14 cellular contexts compared by ENCODE assay signal in the genomic region with DNA sequence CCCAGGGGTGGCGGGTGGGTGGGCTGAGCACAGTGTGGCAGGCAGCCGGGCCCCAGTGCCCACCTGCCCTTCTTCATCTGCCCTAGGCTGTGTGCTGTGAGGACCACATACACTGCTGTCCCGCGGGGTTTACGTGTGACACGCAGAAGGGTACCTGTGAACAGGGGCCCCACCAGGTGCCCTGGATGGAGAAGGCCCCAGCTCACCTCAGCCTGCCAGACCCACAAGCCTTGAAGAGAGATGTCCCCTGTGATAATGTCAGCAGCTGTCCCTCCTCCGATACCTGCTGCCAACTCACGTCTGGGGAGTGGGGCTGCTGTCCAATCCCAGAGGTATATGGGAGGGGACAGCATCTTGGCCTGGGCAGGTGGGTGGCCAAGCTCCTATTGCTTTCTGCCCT. TPM values are rescaled to one million over a fixed set of nuclear protein-coding genes. Genes with fewer than 3 reads are reported as not detected.
DNase-seq lines count a peak whose midpoint lies in the region; ATAC-seq and TF ChIP-seq lines count a peak whose summit lies in the region.
"Had no signal": no experiment of that assay in that cellular context is flagged by ENCODE, and none has a peak within 500 bp of the region (broad histone marks: within the 10 kb centered on the region; RNA-seq: fewer than 3 reads in every experiment).

No MANE protein-coding gene starts in this region.

- no peaks in the 10 kb centered on the region for H3K9me2 ChIP-seq in SK-N-SH

- BruUV-seq in A673 (replicated peaks; lab: Mats Ljungman, UMichigan): TSS peak; percentile 45

- peaks cover 11% of the 10 kb centered on the region for H3K36me3 Mint-ChIP-seq in progenitor cell of endocrine pancreas (ENCODE audit: insufficient read depth)

- H3K4me1 ChIP-seq in SK-N-SH (ENCODE audit: control insufficient read depth in 1 of 2, insufficient read depth in 2 of 2, low read depth in 1 of 2, low read length in 1 of 2): no peaks in the 10 kb centered on the region; a peak in 1 of 4 replicates
- no peaks in the 10 kb centered on the region for H3K4me1 ChIP-seq in A673 (ENCODE audit: insufficient read depth, low read length, poor library complexity, severe bottlenecking)
- H3K4me1 ChIP-seq: Caco-2 had no signal

- H4K20me1 ChIP-seq in SK-N-SH (ENCODE audit: insufficient read depth): peaks cover 7% of the 10 kb centered on the region; the same call in 1 of the 2 replicates

- H3K27me3 Mint-ChIP-seq in progenitor cell of endocrine pancreas: peaks cover 7% of the 10 kb centered on the region

- ATAC-seq in SK-N-SH treated with all-trans-retinoic acid at 6 μM for 48 hours (no peak), omental fat pad (ENCODE audit: low FRiP score) (no peak)

- CTCF ChIA-PET in SK-N-SH (lab: Yijun Ruan, JAX) (interaction anchor here (0.6 to 5.4 kb wide), 26 partner anchors 10 to 268 kb away, joined by 3 to 85 read pairs (median 5); a partner anchor contains a TSS), A673 (lab: Charles Lee) (no interaction called here)

- POLR2A ChIA-PET in SK-N-SH (lab: Yijun Ruan, JAX) (interaction anchor here (2.1 kb wide), 1 partner anchor 11 kb away, joined by 11 read pairs; a partner anchor contains a TSS), A673 (lab: Charles Lee; ENCODE audit: low non-redundant PET) (no interaction called here)

- no peak for TF ChIP-seq EP300 in SK-N-SH (IDR thresholded peaks at IDR 0.05; ENCODE audit: borderline replicate concordance in 1 of 2, low read depth in 1 of 2, low read length in 1 of 2)

- no peak for TF ChIP-seq RAD21 in SK-N-SH (IDR thresholded peaks at IDR 0.05; ENCODE audit: low read length)

- peaks cover 0 to 35% of the 10 kb centered on the region in 2 experiments for H3K36me3 ChIP-seq in SK-N-SH (replicated peaks in 1 of 2; ENCODE audit: control insufficient read depth in 1 of 2, insufficient read depth in 2 of 2, low read length in 1 of 2)
- no peaks in the 10 kb centered on the region for H3K36me3 ChIP-seq in A673 (ENCODE audit: insufficient read depth, low read length, poor library complexity, severe bottlenecking)
- peaks cover 2% of the 10 kb centered on the region for H3K36me3 ChIP-seq in H7 (replicated peaks; ENCODE audit: control insufficient read depth, insufficient read depth, low read length)
- H3K36me3 ChIP-seq in WERI-Rb-1: peaks cover 49% of the 10 kb centered on the region

- DNase-seq in SK-N-SH (peak; percentile 25), A673 (ENCODE audit: low spot score) (no peak), H7 (peak; percentile 33), WERI-Rb-1 (peak; percentile 8), hypothalamus (lab: John Stamatoyannopoulos, UW) (no peak), progenitor cell of endocrine pancreas (ENCODE audit: low spot score, unreplicated experiment) (no peak), omental fat pad (ENCODE audit: low spot score) (no peak)
- DNase-seq: DMS153 had no signal

- H3K27ac ChIP-seq in SK-N-SH (ENCODE audit: low read depth in 2 of 2, low read length in 1 of 2) (no peak overlapping the region), A673 (ENCODE audit: low read depth, low read length, poor library complexity, severe bottlenecking) (no peak overlapping the region), WERI-Rb-1 (no peak overlapping the region; the same call in 1 of the 2 replicates)
- H3K27ac ChIP-seq: 22Rv1, GM23248 had no signal

- no peak overlapping the region for H3K9ac ChIP-seq in SK-N-SH
- H3K9ac ChIP-seq: GM23248 had no signal

- H3K27ac Mint-ChIP-seq in progenitor cell of endocrine pancreas: no peak overlapping the region
- H3K27ac Mint-ChIP-seq: CD8-positive, alpha-beta T cell; H9 had no signal

- H3F3A ChIP-seq in SK-N-SH (replicated peaks; ENCODE audit: insufficient read depth): no peaks in the 10 kb centered on the region

- H3K9me3 Mint-ChIP-seq in progenitor cell of endocrine pancreas (ENCODE audit: low read depth): no peaks in the 10 kb centered on the region
- H3K9me3 Mint-ChIP-seq: CD8-positive, alpha-beta T cell; H9 had no signal

- H3K4me2 ChIP-seq in SK-N-SH: no peak overlapping the region

- no peak overlapping the region for H2AFZ ChIP-seq in SK-N-SH (ENCODE audit: low read depth)
- H2AFZ ChIP-seq: GM23248 had no signal

- WGBS in SK-N-SH (ENCODE audit: low lambda C conversion rate): 72% methylated on average over 3 of the region's 8 CpGs

- H3K4me3 ChIP-seq in SK-N-SH (ENCODE audit: low read depth in 2 of 2, low read length in 1 of 2): no peak overlapping the region
- H3K4me3 ChIP-seq in A673 (ENCODE audit: low read depth, low read length, poor library complexity, severe bottlenecking): no peak overlapping the region
- H3K4me3 ChIP-seq in H7 (ENCODE audit: insufficient read depth, low read depth, low read length): no peak overlapping the region
- H3K4me3 ChIP-seq in WERI-Rb-1 (ENCODE audit: low read depth, low read length): no peak overlapping the region
- H3K4me3 ChIP-seq: GM23248 had no signal

- intact Hi-C loops in A673 (cut with micrococcal nuclease; ENCODE audit: unreplicated experiment): no loop called here

- no peak overlapping the region for H3K4me3 Mint-ChIP-seq in progenitor cell of endocrine pancreas (ENCODE audit: low read depth)
- H3K4me3 Mint-ChIP-seq: H9 had no signal

- no peaks in the 10 kb centered on the region for H3K9me3 ChIP-seq in SK-N-SH
- no peaks in the 10 kb centered on the region for H3K9me3 ChIP-seq in A673 (ENCODE audit: low read depth, low read length, poor library complexity, severe bottlenecking)
- no peaks in the 10 kb centered on the region for H3K9me3 ChIP-seq in WERI-Rb-1 (ENCODE audit: severe bottlenecking)
- H3K9me3 ChIP-seq: Caco-2 had no signal

- no peak for TF ChIP-seq CTCF in SK-N-SH (IDR thresholded peaks at IDR 0.05)
- TF ChIP-seq CTCF in A673 (conservative IDR thresholded peaks at IDR 0.05; ENCODE audit: low read depth, low read length): no peak
- TF ChIP-seq CTCF in WERI-Rb-1 (IDR thresholded peaks at IDR 0.05; ENCODE audit: low read depth, low read length): no peak
- no peak for TF ChIP-seq CTCF in progenitor cell of endocrine pancreas (IDR thresholded peaks at IDR 0.05; ENCODE audit: unreplicated experiment)
- no peak for TF ChIP-seq CTCF in omental fat pad (IDR thresholded peaks at IDR 0.05)

- H3K4me1 Mint-ChIP-seq in progenitor cell of endocrine pancreas (ENCODE audit: low read depth): no peaks in the 10 kb centered on the region

- peaks cover 8% of the 10 kb centered on the region; the same call in 1 of the 2 replicates for H3K79me2 ChIP-seq in SK-N-SH (ENCODE audit: insufficient read depth)

- no peaks in the 10 kb centered on the region for H3K27me3 ChIP-seq in SK-N-SH (ENCODE audit: insufficient read depth)
- H3K27me3 ChIP-seq in A673 (replicated peaks; ENCODE audit: insufficient read depth, low read depth, low read length, poor library complexity): no peaks in the 10 kb centered on the region
- peaks cover 4% of the 10 kb centered on the region; the same call in 1 of the 2 replicates for H3K27me3 ChIP-seq in H7 (ENCODE audit: control insufficient read depth, insufficient read depth, low read length)
- no peaks in the 10 kb centered on the region for H3K27me3 ChIP-seq in WERI-Rb-1 (ENCODE audit: insufficient read depth, low read depth, severe bottlenecking)

TF ChIP-seq in SK-N-SH, 30 proteins besides CTCF, POLR2A, EP300 and RAD21:
- TF ChIP-seq NFIC (IDR thresholded peaks at IDR 0.05; ENCODE audit: borderline replicate concordance) (no peak), MEF2A (IDR thresholded peaks at IDR 0.05; ENCODE audit: borderline replicate concordance, low read depth) (no peak)

TF ChIP-seq in SK-N-SH treated with all-trans-retinoic acid at 6 μM for 48 hours, 23 proteins besides CTCF, POLR2A, EP300 and RAD21 (continues in another document):
- TF ChIP-seq BACH2 (CRISPR knock-in tag; IDR thresholded peaks at IDR 0.05; ENCODE audit: borderline replicate concordance): no peak
- no peak for TF ChIP-seq SNAI2 (CRISPR knock-in tag; IDR thresholded peaks at IDR 0.05)
- no peak for TF ChIP-seq CSDC2 (CRISPR knock-in tag; IDR thresholded peaks at IDR 0.05)
- TF ChIP-seq ZNF70 (CRISPR knock-in tag; IDR thresholded peaks at IDR 0.05): no peak
- TF ChIP-seq ZNF565 (CRISPR knock-in tag; conservative IDR thresholded peaks at IDR 0.05; ENCODE audit: low read depth): no peak
- no peak for TF ChIP-seq ZNF8 (CRISPR knock-in tag; IDR thresholded peaks at IDR 0.05)
- TF ChIP-seq RARB (CRISPR knock-in tag; IDR thresholded peaks at IDR 0.05): no peak

RNA-seq across cellular contexts. Expression of a gene that starts 6.4 kb away (rescaled TPM):
- polyA plus RNA-seq in SK-N-SH (2012; rRNA removed): 360 and 442 TPM in 2 replicates
- 126 and 213 TPM in 2 replicates for polyA plus RNA-seq in SK-N-SH (2012; cell fraction: cytosol; rRNA removed)
- polyA plus RNA-seq in SK-N-SH (2012; cell fraction: nucleus; rRNA removed): 427 and 781 TPM in 2 replicates
- total RNA-seq in A673 (2021) (50.4 and 52.0 TPM in 2 replicates), progenitor cell of endocrine pancreas (97.9 and 99.7 TPM in 2 replicates), omental fat pad (100 to 1,000 TPM; 275 to 379 (median 316) TPM)
- total RNA-seq in H7 (2014; rRNA removed; shearing (Covaris generic)): 122 and 161 TPM in 2 replicates

RNA-seq across cellular contexts. Expression of a gene that starts 12.2 kb away (rescaled TPM):
- 4.8 and 4.9 TPM in 2 replicates for polyA plus RNA-seq in SK-N-SH (2012; rRNA removed)
- polyA plus RNA-seq in SK-N-SH (2012; cell fraction: cytosol; rRNA removed): 1.8 and 3.6 TPM in 2 replicates
- 4.0 and 4.5 TPM in 2 replicates for polyA plus RNA-seq in SK-N-SH (2012; cell fraction: nucleus; rRNA removed)
- 12.8 and 14.9 TPM in 2 replicates for total RNA-seq in A673 (2021)
- total RNA-seq in H7 (2014; rRNA removed; shearing (Covaris generic)): 23.7 and 24.1 TPM in 2 replicates
- total RNA-seq in progenitor cell of endocrine pancreas: 39.9 and 42.5 TPM in 2 replicates
- 1 to 10 TPM in 1 of 4 donors, under 1 TPM in 3; 0.56 to 3.5 (median 0.95) TPM for total RNA-seq in omental fat pad

RNA-seq across cellular contexts. Expression of a gene that starts 26.8 kb away (rescaled TPM):
- 106 and 131 TPM in 2 replicates for polyA plus RNA-seq in SK-N-SH (2012; rRNA removed)
- polyA plus RNA-seq in SK-N-SH (2012; cell fraction: cytosol; rRNA removed): 58.4 and 82.3 TPM in 2 replicates
- 260 and 343 TPM in 2 replicates for polyA plus RNA-seq in SK-N-SH (2012; cell fraction: nucleus; rRNA removed)
- total RNA-seq in A673 (2021) (75.5 and 83.5 TPM in 2 replicates), progenitor cell of endocrine pancreas (129 and 139 TPM in 2 replicates), omental fat pad (10 to 100 TPM; 46.0 to 75.7 (median 60.7) TPM)
- 281 and 295 TPM in 2 replicates for total RNA-seq in H7 (2014; rRNA removed; shearing (Covaris generic))

RNA-seq across cellular contexts. Expression of a gene that starts 38.0 kb away (rescaled TPM):
- polyA plus RNA-seq in SK-N-SH (2012; rRNA removed): 1.3 and 1.9 TPM in 2 replicates
- 0.21 and 0.35 TPM in 2 replicates for polyA plus RNA-seq in SK-N-SH (2012; cell fraction: cytosol; rRNA removed)
- 7.6 and 8.4 TPM in 2 replicates for polyA plus RNA-seq in SK-N-SH (2012; cell fraction: nucleus; rRNA removed)
- 0.62 and 1.0 TPM in 2 replicates for total RNA-seq in A673 (2021)
- 6.2 and 11.4 TPM in 2 replicates for total RNA-seq in H7 (2014; rRNA removed; shearing (Covaris generic))
- 1.2 and 2.6 TPM in 2 replicates for total RNA-seq in progenitor cell of endocrine pancreas
- 1 to 10 TPM in 2 of 4 donors, under 1 TPM in 2; 0.72 to 1.6 (median 1.0) TPM for total RNA-seq in omental fat pad
- total RNA-seq: GM23248 had no signal
- polyA plus RNA-seq: GM23248 had no signal

RNA-seq across cellular contexts. Expression of a gene that starts 43.1 kb away (rescaled TPM):
- 8.9 and 11.0 TPM in 2 replicates for polyA plus RNA-seq in SK-N-SH (2012; rRNA removed)
- polyA plus RNA-seq in SK-N-SH (2012; cell fraction: cytosol; rRNA removed): 5.8 and 7.9 TPM in 2 replicates
- polyA plus RNA-seq in SK-N-SH (2012; cell fraction: nucleus; rRNA removed): 21.4 and 28.5 TPM in 2 replicates
- 0.56 and 1.2 TPM in 2 replicates for total RNA-seq in A673 (2021)
- total RNA-seq in H7 (2014; rRNA removed; shearing (Covaris generic)): 5.1 and 5.7 TPM in 2 replicates
- 8.4 and 9.3 TPM in 2 replicates for total RNA-seq in progenitor cell of endocrine pancreas
- total RNA-seq in omental fat pad: under 1 TPM in 1 of 4 donors, not detected in 3; 0.84 TPM

Comparison
In these comparisons a context has a peak if more than half of its experiments do, and no peak if none do; other contexts are left out.
1. DNase-seq: peak in SK-N-SH (single experiment), H7 (single experiment) and WERI-Rb-1 (single experiment); none in A673 (single experiment), hypothalamus (0 of 51), progenitor cell of endocrine pancreas (single experiment) and omental fat pad (single experiment).